ENCODE assay signal across 8 cellular contexts in genomic region chr16:88811600-88811849, GRCh38. TPM values are rescaled to one million over a fixed set of nuclear protein-coding genes. Genes with fewer than 3 reads are reported as not detected.
DNase-seq lines count a peak whose midpoint lies in the region; ATAC-seq, FAIRE-seq and TF ChIP-seq lines count a peak whose summit lies in the region.

No MANE protein-coding gene starts in this region.

- H3K27ac ChIP-seq in A549, result peak overlapping the region; percentile 98 to 99
- H3K27ac ChIP-seq in Panc1 (ENCODE audit: low read length), result peak overlapping the region; percentile 89
- H3K27ac ChIP-seq in fibroblast of lung (ENCODE audit: insufficient read depth, low read length), result peak overlapping the region; percentile 88

- DNase-seq in A549 (ENCODE audit: low read depth in 1 of 2, low spot score in 1 of 2), result no peak
- no peak for DNase-seq in Panc1 (ENCODE audit: low read depth, low spot score)
- DNase-seq in fibroblast of lung (ENCODE audit: low read depth in 2 of 2), result no peak
- no peak for DNase-seq in Kasumi-1 (lab: John Stamatoyannopoulos, UW)
- no peak for DNase-seq in HK-2 (ENCODE audit: unreplicated experiment)
- no peak for DNase-seq in NOMO-1 treated with dmso at 0.1 percent for 144 hours (lab: John Stamatoyannopoulos, UW; ENCODE audit: unreplicated experiment)

- TF ChIP-seq CTCF in A549 (IDR thresholded peaks at IDR 0.05) (no peak), Panc1 (IDR thresholded peaks at IDR 0.05) (no peak), fibroblast of lung (conservative IDR thresholded peaks at IDR 0.05 in 1 of 2, IDR thresholded peaks at IDR 0.05 in 1 of 2; ENCODE audit: low read depth in 1 of 2, low read length in 2 of 2) (no peak)

- H2AFZ ChIP-seq in fibroblast of lung (ENCODE audit: low read length), result no peak overlapping the region

- TF ChIP-seq POLR2A in A549 (IDR thresholded peaks at IDR 0.05; ENCODE audit: low read length), result no peak

- H3K36me3 ChIP-seq in Panc1 (ENCODE audit: control insufficient read depth, insufficient read depth, low read length) (peaks cover 4% of the 10 kb centered on the region; the same call in 1 of the 2 replicates), fibroblast of lung (ENCODE audit: control insufficient read depth, insufficient read depth, low read length) (peaks cover 20% of the 10 kb centered on the region), skeletal muscle satellite cell (ENCODE audit: insufficient read depth, low read length) (peaks cover 29% of the 10 kb centered on the region)

- peak overlapping the region; percentile 99 for H3K4me2 ChIP-seq in A549
- H3K4me2 ChIP-seq in fibroblast of lung (ENCODE audit: extremely low read depth, insufficient read depth, low read length), result peak overlapping the region; percentile 77
- peak overlapping the region; percentile 95 for H3K4me2 ChIP-seq in skeletal muscle satellite cell (ENCODE audit: low read length)

- TF ChIP-seq RAD21 in A549 (conservative IDR thresholded peaks at IDR 0.05 in 1 of 2, IDR thresholded peaks at IDR 0.05 in 1 of 2), result no peak

- TF ChIP-seq EP300 in A549 (IDR thresholded peaks at IDR 0.05), result no peak

- H3K4me1 ChIP-seq in A549 (peaks cover 21% of the 10 kb centered on the region), Panc1 (ENCODE audit: control insufficient read depth, insufficient read depth, low read length) (peaks cover 21% of the 10 kb centered on the region), fibroblast of lung (ENCODE audit: control insufficient read depth, extremely low read depth, insufficient read depth, low read length) (peaks cover 15% of the 10 kb centered on the region), skeletal muscle satellite cell (ENCODE audit: control insufficient read depth, insufficient read depth, low read length) (peaks cover 26% of the 10 kb centered on the region)

- no peaks in the 10 kb centered on the region for H3K9me3 ChIP-seq in A549
- no peaks in the 10 kb centered on the region for H3K9me3 ChIP-seq in Panc1 (ENCODE audit: control insufficient read depth, insufficient read depth, low read depth, low read length)
- H3K9me3 ChIP-seq in fibroblast of lung (ENCODE audit: control insufficient read depth, insufficient read depth, low read depth, low read length), result no peaks in the 10 kb centered on the region
- H3K9me3 ChIP-seq in skeletal muscle satellite cell (replicated peaks; ENCODE audit: low read length), result no peaks in the 10 kb centered on the region

- ATAC-seq in A549 (peak in 1 of 2 experiments; percentile 4; a peak in 2 of 6 replicates), GM19468 (IDR thresholded peaks at IDR 0.05; ENCODE audit: extremely low read depth, unreplicated experiment) (peak; percentile 19), Panc1 (no peak; the same call in 1 of the 2 replicates)

- no peak for FAIRE-seq in A549 (lab: Jason Lieb, UNC)

- POLR2A ChIA-PET in A549 (lab: Yijun Ruan, JAX) (interaction anchor here (0.6 to 4.8 kb wide), 8 partner anchors 9 to 405 kb away, joined by 3 to 33 read pairs (median 4); partner anchors contain the start of genes ACSF3, CDT1, GALNS and PIEZO1), Panc1 (lab: Charles Lee) (no interaction called here)

- intact Hi-C loops in Panc1 (cut with micrococcal nuclease; ENCODE audit: unreplicated experiment), result loop anchor here (10.0 kb wide), 1 partner anchor 353 kb away; no protein-coding TSS in a partner anchor

- in situ Hi-C loops in Panc1 (cut with HindIII; ENCODE audit: low pct_unique_long_range_greater_than_20kb, low sequenced_read_pairs), result no loop called here

- CTCF ChIA-PET in A549 (lab: Yijun Ruan, JAX), result interaction anchor here (0.9 to 3.8 kb wide), 11 partner anchors 10 to 405 kb away, joined by 3 to 28 read pairs (median 6); partner anchors contain the start of genes CDH15, GALNS and TRAPPC2L
- CTCF ChIA-PET in Panc1 (lab: Charles Lee), result no interaction called here

- H3K9ac ChIP-seq in fibroblast of lung (ENCODE audit: insufficient read depth, low read length), result peak overlapping the region; percentile 91
- peak overlapping the region; percentile 97 for H3K9ac ChIP-seq in skeletal muscle satellite cell (ENCODE audit: low read depth, low read length)

- 0% methylated on average over 7 of the region's 30 CpGs for WGBS in A549 (ENCODE audit: missing lambda C conversion rate)

- H3K79me2 ChIP-seq in fibroblast of lung (ENCODE audit: control insufficient read depth, insufficient read depth, low read length), result peaks cover 19% of the 10 kb centered on the region

- no peaks in the 10 kb centered on the region for H4K20me1 ChIP-seq in fibroblast of lung (ENCODE audit: control insufficient read depth, extremely low read depth, insufficient read depth, low read length)

- no TSS peak for BruUV-seq in Panc1 (replicated peaks; lab: Mats Ljungman, UMichigan)

- H3K4me3 ChIP-seq in A549 (peak overlapping the region; percentile 83), Panc1 (ENCODE audit: low read depth in 2 of 2, low read length in 2 of 2) (peak overlapping the region; percentile 64 to 78), fibroblast of lung (replicated peaks in 1 of 4; ENCODE audit: control extremely low read depth in 1 of 4, insufficient read depth in 1 of 4, low read depth in 3 of 4, low read length in 4 of 4) (peak overlapping the region; percentile 61 to 75 (median 72)), skeletal muscle satellite cell (ENCODE audit: low read length) (peak overlapping the region; percentile 83)

- H3K27me3 ChIP-seq in Panc1 (ENCODE audit: control insufficient read depth, insufficient read depth, low read length), result no peaks in the 10 kb centered on the region
- H3K27me3 ChIP-seq in fibroblast of lung (ENCODE audit: control insufficient read depth, insufficient read depth, low read length), result no peaks in the 10 kb centered on the region
- H3K27me3 ChIP-seq in skeletal muscle satellite cell (ENCODE audit: control insufficient read depth, insufficient read depth, low read length), result no peaks in the 10 kb centered on the region

RNA-seq across cellular contexts. Expression of gene APRT, which starts 0.2 kb away (rescaled TPM):
- polyA plus RNA-seq in A549 (2011; rRNA removed) (113 and 115 TPM in 2 replicates), A549 (2017; fragmentation: RNase III; extraction: RNeasy Plus Mini Kit Qiagen cat#74134 plus additional on column Dnase treatment) (252 to 259 TPM (median 258 TPM) in 3 replicates), fibroblast of lung (39.2 and 57.6 TPM in 2 replicates)
- 223 and 291 TPM in 2 replicates for polyA plus RNA-seq in A549 (2012; cell fraction: cytosol; rRNA removed)
- polyA plus RNA-seq in A549 (2012; cell fraction: nucleus; rRNA removed), result 199 and 257 TPM in 2 replicates
- 54.2 and 54.5 TPM in 2 replicates for polyA minus RNA-seq in A549 (2011; rRNA and poly(A)+ RNA removed)
- total RNA-seq in Panc1 (2021; ENCODE audit: unreplicated experiment) (231 TPM), fibroblast of lung (50.3 and 95.6 TPM in 2 replicates)
- polyA plus RNA-seq in Panc1 (2012; ENCODE audit: insufficient read length), result 326 TPM
- polyA plus RNA-seq in fibroblast of lung (2012), result 155 and 232 TPM in 2 replicates
- 62.8 and 64.3 TPM in 2 replicates for polyA minus RNA-seq in fibroblast of lung (ENCODE audit: low replicate concordance)
- total RNA-seq in skeletal muscle satellite cell (2012; rRNA removed), result 87.8 and 97.6 TPM in 2 replicates

RNA-seq across cellular contexts. Expression of gene CDT1, which starts 7.9 kb away (rescaled TPM):
- polyA plus RNA-seq in A549 (2011; rRNA removed), result 3.4 and 3.8 TPM in 2 replicates
- 30.8 and 47.0 TPM in 2 replicates for polyA plus RNA-seq in A549 (2012; cell fraction: cytosol; rRNA removed)
- 41.9 and 85.6 TPM in 2 replicates for polyA plus RNA-seq in A549 (2012; cell fraction: nucleus; rRNA removed)
- 16.0 to 17.5 TPM (median 17.0 TPM) in 3 replicates for polyA plus RNA-seq in A549 (2017; fragmentation: RNase III; extraction: RNeasy Plus Mini Kit Qiagen cat#74134 plus additional on column Dnase treatment)
- 4.1 and 6.5 TPM in 2 replicates for polyA minus RNA-seq in A549 (2011; rRNA and poly(A)+ RNA removed)
- 39.9 TPM for total RNA-seq in Panc1 (2021; ENCODE audit: unreplicated experiment)
- 25.1 TPM for polyA plus RNA-seq in Panc1 (2012; ENCODE audit: insufficient read length)
- total RNA-seq in fibroblast of lung, result 0.77 and 3.6 TPM in 2 replicates
- polyA plus RNA-seq in fibroblast of lung, result 1.3 and 4.5 TPM in 2 replicates
- 4.2 and 19.0 TPM in 2 replicates for polyA plus RNA-seq in fibroblast of lung (2012)
- 4.7 and 23.7 TPM in 2 replicates for polyA minus RNA-seq in fibroblast of lung (ENCODE audit: low replicate concordance)
- total RNA-seq in skeletal muscle satellite cell (2012; rRNA removed), result 12.4 and 16.8 TPM in 2 replicates

RNA-seq across cellular contexts. Expression of gene PIEZO1, which starts 26.5 kb away (rescaled TPM):
- polyA plus RNA-seq in A549 (2011; rRNA removed) (26.1 and 35.9 TPM in 2 replicates), A549 (2017; fragmentation: RNase III; extraction: RNeasy Plus Mini Kit Qiagen cat#74134 plus additional on column Dnase treatment) (78.3 to 84.7 TPM (median 79.1 TPM) in 3 replicates), fibroblast of lung (94.5 and 126 TPM in 2 replicates)
- 141 and 172 TPM in 2 replicates for polyA plus RNA-seq in A549 (2012; cell fraction: cytosol; rRNA removed)
- 630 and 946 TPM in 2 replicates for polyA plus RNA-seq in A549 (2012; cell fraction: nucleus; rRNA removed)
- 43.0 and 54.8 TPM in 2 replicates for polyA minus RNA-seq in A549 (2011; rRNA and poly(A)+ RNA removed)
- total RNA-seq in Panc1 (2021; ENCODE audit: unreplicated experiment) (175 TPM), fibroblast of lung (135 and 313 TPM in 2 replicates)
- 228 TPM for polyA plus RNA-seq in Panc1 (2012; ENCODE audit: insufficient read length)
- polyA plus RNA-seq in fibroblast of lung (2012), result 184 and 260 TPM in 2 replicates
- polyA minus RNA-seq in fibroblast of lung (ENCODE audit: low replicate concordance), result 1,099 and 1,312 TPM in 2 replicates
- 155 and 171 TPM in 2 replicates for total RNA-seq in skeletal muscle satellite cell (2012; rRNA removed)

RNA-seq across cellular contexts. Expression of gene GALNS, which starts 45.2 kb away (rescaled TPM):
- polyA plus RNA-seq in A549 (2011; rRNA removed) (7.0 and 14.7 TPM in 2 replicates), A549 (2017; fragmentation: RNase III; extraction: RNeasy Plus Mini Kit Qiagen cat#74134 plus additional on column Dnase treatment) (27.9 to 31.2 TPM (median 29.9 TPM) in 3 replicates), fibroblast of lung (8.6 and 10.6 TPM in 2 replicates)
- 17.3 and 22.2 TPM in 2 replicates for polyA plus RNA-seq in A549 (2012; cell fraction: cytosol; rRNA removed)
- 38.9 and 41.1 TPM in 2 replicates for polyA plus RNA-seq in A549 (2012; cell fraction: nucleus; rRNA removed)
- 9.8 and 10.2 TPM in 2 replicates for polyA minus RNA-seq in A549 (2011; rRNA and poly(A)+ RNA removed)
- total RNA-seq in Panc1 (2021; ENCODE audit: unreplicated experiment) (81.6 TPM), fibroblast of lung (20.8 and 29.6 TPM in 2 replicates)
- 106 TPM for polyA plus RNA-seq in Panc1 (2012; ENCODE audit: insufficient read length)
- polyA plus RNA-seq in fibroblast of lung (2012), result 26.6 and 42.5 TPM in 2 replicates
- 14.6 and 37.4 TPM in 2 replicates for polyA minus RNA-seq in fibroblast of lung (ENCODE audit: low replicate concordance)
- total RNA-seq in skeletal muscle satellite cell (2012; rRNA removed), result 17.0 and 24.0 TPM in 2 replicates

RNA-seq across cellular contexts. Expression of gene TRAPPC2L, which starts 45.4 kb away (rescaled TPM):
- polyA plus RNA-seq in A549 (2011; rRNA removed) (70.3 and 77.0 TPM in 2 replicates), A549 (2017; fragmentation: RNase III; extraction: RNeasy Plus Mini Kit Qiagen cat#74134 plus additional on column Dnase treatment) (69.4 to 80.2 TPM (median 77.5 TPM) in 3 replicates), fibroblast of lung (63.7 and 78.6 TPM in 2 replicates)
- 81.5 and 101 TPM in 2 replicates for polyA plus RNA-seq in A549 (2012; cell fraction: cytosol; rRNA removed)
- 63.1 and 63.3 TPM in 2 replicates for polyA plus RNA-seq in A549 (2012; cell fraction: nucleus; rRNA removed)
- 28.6 and 47.8 TPM in 2 replicates for polyA minus RNA-seq in A549 (2011; rRNA and poly(A)+ RNA removed)
- total RNA-seq in Panc1 (2021; ENCODE audit: unreplicated experiment) (73.8 TPM), fibroblast of lung (46.5 and 47.7 TPM in 2 replicates)
- polyA plus RNA-seq in Panc1 (2012; ENCODE audit: insufficient read length), result 129 TPM
- polyA plus RNA-seq in fibroblast of lung (2012), result 190 and 225 TPM in 2 replicates
- polyA minus RNA-seq in fibroblast of lung (ENCODE audit: low replicate concordance), result 164 and 219 TPM in 2 replicates
- total RNA-seq in skeletal muscle satellite cell (2012; rRNA removed), result 59.3 and 70.1 TPM in 2 replicates
